17 cellular contexts compared by ENCODE assay signal in genomic region chr14:22524784-22525161, GRCh38.
DNase-seq lines count a peak whose midpoint lies in the region; ATAC-seq and TF ChIP-seq lines count a peak whose summit lies in the region.
"Had no signal": no experiment of that assay in that cellular context is flagged by ENCODE, and none has a peak within 500 bp of the region (broad histone marks: within the 10 kb centered on the region; RNA-seq: fewer than 3 reads in every experiment).

No MANE protein-coding gene starts in this region.

- no peak overlapping the region for H3K18ac ChIP-seq in IMR-90 (ENCODE audit: low read depth, low read length)

- H3K4ac ChIP-seq in IMR-90 (ENCODE audit: low read depth, low read length) = no peak overlapping the region

- H4K20me1 ChIP-seq in IMR-90 (ENCODE audit: insufficient read depth, low read length) = no peaks in the 10 kb centered on the region

- H3K23ac ChIP-seq in IMR-90 (ENCODE audit: low read depth, low read length) = no peak overlapping the region

- H3K9me3 ChIP-seq in CD4-positive, alpha-beta T cell (ENCODE audit: control insufficient read depth, low read length) = no peaks in the 10 kb centered on the region
- no peaks in the 10 kb centered on the region for H3K9me3 ChIP-seq in IMR-90 (ENCODE audit: control insufficient read depth, insufficient read depth, low read length)
- H3K9me3 ChIP-seq in BE2C = no peaks in the 10 kb centered on the region
- H3K9me3 ChIP-seq: upper lobe of left lung had no signal

- no peak overlapping the region for H3K14ac ChIP-seq in IMR-90 (replicated peaks; ENCODE audit: low read depth, low read length)

- no peak overlapping the region for H2BK5ac ChIP-seq in IMR-90 (ENCODE audit: low read depth, low read length, poor library complexity, severe bottlenecking)

- peaks cover 99% of the 10 kb centered on the region for H3K36me3 Mint-ChIP-seq in CD4-positive, alpha-beta T cell (ENCODE audit: low read depth)
- H3K36me3 Mint-ChIP-seq in activated naive CD4-positive, alpha-beta T cell treated with anti-CD3 and anti-CD28 coated beads, Interleukin-2, amount 50 U/mL, for 72 hours = peaks cover 91 to 98% of the 10 kb centered on the region in 2 donors
- peaks cover 2% of the 10 kb centered on the region for H3K36me3 Mint-ChIP-seq in memory B cell
- H3K36me3 Mint-ChIP-seq: naive B cell had no signal

- H3K27ac ChIP-seq in CD4-positive, alpha-beta T cell (ENCODE audit: low read depth, low read length) = peak overlapping the region; percentile 99
- H3K27ac ChIP-seq in IMR-90 (ENCODE audit: insufficient read depth, low read length) = no peak overlapping the region
- H3K27ac ChIP-seq: C4-2B, hepatocyte had no signal

- no peak overlapping the region for H2AK9ac ChIP-seq in IMR-90 (replicated peaks; ENCODE audit: low read depth, low read length, poor library complexity)

- H3K27ac Mint-ChIP-seq in CD4-positive, alpha-beta T cell = peak overlapping the region; percentile 93
- peak overlapping the region; percentile 89 to 95 for H3K27ac Mint-ChIP-seq in activated naive CD4-positive, alpha-beta T cell treated with anti-CD3 and anti-CD28 coated beads, Interleukin-2, amount 50 U/mL, for 72 hours
- H3K27ac Mint-ChIP-seq in memory B cell = peak overlapping the region; percentile 92

- no peaks in the 10 kb centered on the region for H3K27me3 Mint-ChIP-seq in CD4-positive, alpha-beta T cell
- H3K27me3 Mint-ChIP-seq in memory B cell = no peaks in the 10 kb centered on the region
- H3K27me3 Mint-ChIP-seq: naive B cell had no signal

- H3K9me1 ChIP-seq in IMR-90 (ENCODE audit: insufficient read depth, low read length) = 0 out of 2 replicates have a peak, but pooled peaks cover 2% of the 10 kb centered on the region

- H4K8ac ChIP-seq in IMR-90 (ENCODE audit: low read depth in 2 of 2, low read length in 2 of 2) = no peak overlapping the region

- H3K4me3 ChIP-seq in IMR-90 (ENCODE audit: insufficient read depth, low read depth, low read length) (no peak overlapping the region), BE2C (ENCODE audit: low read depth, low read length) (no peak overlapping the region)
- H3K4me3 ChIP-seq: hepatocyte, upper lobe of left lung had no signal

- H3K56ac ChIP-seq in IMR-90 (ENCODE audit: extremely low read depth, insufficient read depth, low read length) = no peak overlapping the region

- no peak overlapping the region for H4K5ac ChIP-seq in IMR-90 (ENCODE audit: low read depth, low read length)

- POLR2A ChIA-PET in CD4-positive, alpha-beta T cell (lab: Charles Lee) = interaction anchor here (1.3 to 12.3 kb wide), 12 partner anchors 7 to 813 kb away, joined by 3 to 272 read pairs (median 41); no protein-coding TSS in a partner anchor
- POLR2A ChIA-PET in IMR-90 (lab: Charles Lee; ENCODE audit: unreplicated experiment) = no interaction called here

- H4K91ac ChIP-seq in IMR-90 (ENCODE audit: insufficient read depth, low read depth, low read length) = no peak overlapping the region

- H3K27me3 ChIP-seq in CD4-positive, alpha-beta T cell (ENCODE audit: control insufficient read depth, insufficient read depth, low read length) = no peaks in the 10 kb centered on the region
- no peaks in the 10 kb centered on the region for H3K27me3 ChIP-seq in IMR-90 (ENCODE audit: control insufficient read depth, insufficient read depth, low read length)
- H3K27me3 ChIP-seq in BE2C = no peaks in the 10 kb centered on the region
- H3K27me3 ChIP-seq: hepatocyte, upper lobe of left lung had no signal

- H2AK5ac ChIP-seq in IMR-90 (ENCODE audit: low read depth, low read length) = 0 out of 2 replicates have a peak overlapping the region, but pooled peaks have one; percentile 17

- no peaks in the 10 kb centered on the region for H3K9me3 Mint-ChIP-seq in CD4-positive, alpha-beta T cell
- H3K9me3 Mint-ChIP-seq in activated naive CD4-positive, alpha-beta T cell treated with anti-CD3 and anti-CD28 coated beads, Interleukin-2, amount 50 U/mL, for 72 hours = no peaks in the 10 kb centered on the region
- no peaks in the 10 kb centered on the region for H3K9me3 Mint-ChIP-seq in memory B cell
- H3K9me3 Mint-ChIP-seq: naive B cell had no signal

- no peak overlapping the region for H3K9ac ChIP-seq in IMR-90 (ENCODE audit: low read depth, low read length)

- TF ChIP-seq POLR2A in IMR-90 (IDR thresholded peaks at IDR 0.05; ENCODE audit: low read depth, low read length) = no peak

- H2BK15ac ChIP-seq in IMR-90 (ENCODE audit: low read depth, low read length) = no peak overlapping the region

- no peak overlapping the region for H2AFZ ChIP-seq in IMR-90 (replicated peaks; ENCODE audit: low read length, poor library complexity)
- H2AFZ ChIP-seq: hepatocyte had no signal

- no TSS peak for BruUV-seq in IMR-90 (replicated peaks; lab: Mats Ljungman, UMichigan)

- ATAC-seq in CD4-positive, alpha-beta T cell (ENCODE audit: poor library complexity) = no peak
- ATAC-seq in IMR-90 (ENCODE audit: low read depth) = no peak
- ATAC-seq in activated naive CD4-positive, alpha-beta T cell treated with anti-CD3 and anti-CD28 coated beads, Interleukin-2, amount 50 U/mL, for 72 hours = peak in 1 of 2 donors; percentile 5
- ATAC-seq in memory B cell (ENCODE audit: low read depth) = no peak
- ATAC-seq: left lobe of liver, Panc1 had no signal

- in situ Hi-C loops in IMR-90 (cut with MboI; ENCODE audit: low sequenced_read_pairs) = loop anchor here (25.0 kb wide), 1 partner anchor 788 kb away; the partner anchor contains the start of genes BCL2L2, PABPN1 and PPP1R3E

- CTCF ChIA-PET in CD4-positive, alpha-beta T cell (lab: Charles Lee) = interaction anchor here (1.1 to 5.7 kb wide), 6 partner anchors 9 to 413 kb away, joined by 4 to 41 read pairs (median 6); no protein-coding TSS in a partner anchor
- CTCF ChIA-PET in IMR-90 (lab: Yijun Ruan, JAX) = interaction anchor here (0.6 to 1.6 kb wide), 4 partner anchors 10 to 93 kb away, joined by 3 to 7 read pairs (median 6); no protein-coding TSS in a partner anchor

- H3K79me1 ChIP-seq in IMR-90 (ENCODE audit: low read depth in 1 of 2, low read length in 2 of 2) = no peaks in the 10 kb centered on the region

- no peaks in the 10 kb centered on the region for H3K36me3 ChIP-seq in IMR-90 (ENCODE audit: control insufficient read depth, insufficient read depth, low read length)
- H3K36me3 ChIP-seq in BE2C = no peaks in the 10 kb centered on the region
- H3K36me3 ChIP-seq: upper lobe of left lung had no signal

- dilution Hi-C loops in IMR-90 (cut with HindIII; ENCODE audit: low sequenced_read_pairs, unreplicated experiment) = no loop called here

- H3K4me3 Mint-ChIP-seq in CD4-positive, alpha-beta T cell = peak overlapping the region; percentile 86
- peak overlapping the region; percentile 80 for H3K4me3 Mint-ChIP-seq in memory B cell

- no peak overlapping the region for H2BK20ac ChIP-seq in IMR-90 (ENCODE audit: low read depth, low read length)

- no peak overlapping the region for H2BK120ac ChIP-seq in IMR-90 (ENCODE audit: low read depth, low read length)

- intact Hi-C loops in CD4-positive, alpha-beta T cell (cut with DNase I, micrococcal nuclease) = loop anchor here in 1 of 2 experiments (2.0 to 10.0 kb wide), 2 partner anchors 14 to 300 kb away; no protein-coding TSS in a partner anchor
- intact Hi-C loops in IMR-90 (cut with micrococcal nuclease) = no loop called here

- TF ChIP-seq CTCF in CD4-positive, alpha-beta T cell (IDR thresholded peaks at IDR 0.05) = no peak
- TF ChIP-seq CTCF in IMR-90 (conservative IDR thresholded peaks at IDR 0.05; ENCODE audit: low read depth, low read length) (no peak), BE2C (IDR thresholded peaks at IDR 0.05; ENCODE audit: low read depth, low read length) (no peak)

- no peak overlapping the region for H3K4me2 ChIP-seq in IMR-90 (ENCODE audit: low read depth, low read length)
- H3K4me2 ChIP-seq: hepatocyte had no signal

- H3K4me1 ChIP-seq in IMR-90 (ENCODE audit: control insufficient read depth, insufficient read depth, low read length) (peaks cover 8% of the 10 kb centered on the region), BE2C (peaks cover 14% of the 10 kb centered on the region)
- H3K4me1 ChIP-seq: upper lobe of left lung had no signal

- TF ChIP-seq RAD21 in IMR-90 (IDR thresholded peaks at IDR 0.05; ENCODE audit: low read length) = no peak

- DNase-seq in CD4-positive, alpha-beta T cell = no peak
- DNase-seq in IMR-90 = peak; percentile 45
- DNase-seq in activated naive CD4-positive, alpha-beta T cell treated with anti-CD3 and anti-CD28 coated beads, Interleukin-2, amount 50 U/mL, for 72 hours (ENCODE audit: low spot score in 2 of 2) = no peak
- DNase-seq in memory B cell (ENCODE audit: low spot score in 2 of 2) = no peak
- no peak for DNase-seq in BE2C
- DNase-seq in SHP77 (lab: John Stamatoyannopoulos, UW) = no peak
- no peak for DNase-seq in HCEC 1CT
- DNase-seq in NCI-H748 (lab: John Stamatoyannopoulos, UW; ENCODE audit: unreplicated experiment) = no peak
- DNase-seq: KG1, naive B cell, NCI-H1417 treated with DMSO at 0.1 percent for 48 hours, NCI-H446, upper lobe of left lung had no signal

- peaks cover 98% of the 10 kb centered on the region for H3K4me1 Mint-ChIP-seq in CD4-positive, alpha-beta T cell (ENCODE audit: low read depth)
- H3K4me1 Mint-ChIP-seq in memory B cell = peaks cover 48% of the 10 kb centered on the region

TF ChIP-seq in IMR-90, 13 proteins besides CTCF, POLR2A, EP300 and RAD21 (continues in another document):
- TF ChIP-seq, protein P1, sequence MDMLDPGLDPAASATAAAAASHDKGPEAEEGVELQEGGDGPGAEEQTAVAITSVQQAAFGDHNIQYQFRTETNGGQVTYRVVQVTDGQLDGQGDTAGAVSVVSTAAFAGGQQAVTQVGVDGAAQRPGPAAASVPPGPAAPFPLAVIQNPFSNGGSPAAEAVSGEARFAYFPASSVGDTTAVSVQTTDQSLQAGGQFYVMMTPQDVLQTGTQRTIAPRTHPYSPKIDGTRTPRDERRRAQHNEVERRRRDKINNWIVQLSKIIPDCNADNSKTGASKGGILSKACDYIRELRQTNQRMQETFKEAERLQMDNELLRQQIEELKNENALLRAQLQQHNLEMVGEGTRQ (IDR thresholded peaks at IDR 0.05; ENCODE audit: low read depth, low read length) = no peak
- TF ChIP-seq CEBPB (IDR thresholded peaks at IDR 0.05; ENCODE audit: low read depth, low read length) = no peak
- TF ChIP-seq RFX5 (IDR thresholded peaks at IDR 0.05; ENCODE audit: low read depth, low read length) = no peak
- TF ChIP-seq MAZ (IDR thresholded peaks at IDR 0.05; ENCODE audit: borderline replicate concordance, low read depth, low read length) = no peak
- no peak for TF ChIP-seq FOS (IDR thresholded peaks at IDR 0.05; ENCODE audit: low read depth, low read length)
- TF ChIP-seq MAFK (IDR thresholded peaks at IDR 0.05; ENCODE audit: low read depth, low read length) = no peak
- no peak for TF ChIP-seq ELK1 (IDR thresholded peaks at IDR 0.05; ENCODE audit: borderline replicate concordance, low read depth, low read length)
